27 cellular contexts compared by ENCODE assay signal in the genomic region with DNA sequence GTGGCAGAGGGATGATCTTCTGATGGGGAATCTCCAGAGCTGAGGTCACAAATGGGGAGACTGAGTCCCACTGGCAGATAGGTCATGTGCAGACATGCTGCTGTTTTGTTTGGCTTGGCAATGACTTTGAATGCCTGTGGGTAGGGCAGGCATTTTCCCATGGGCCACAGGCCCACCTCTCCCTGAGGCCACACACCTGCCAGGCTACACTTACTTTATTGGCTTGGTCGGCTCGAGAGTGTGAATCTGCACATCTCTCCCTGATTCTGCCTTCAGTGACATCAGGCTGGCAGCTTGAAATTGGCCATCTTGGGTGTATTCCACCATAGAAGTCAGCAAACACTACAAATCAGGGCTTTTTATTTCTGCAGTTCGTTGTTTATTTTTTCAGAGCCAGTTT.
"Had no signal": no experiment of that assay in that cellular context is flagged by ENCODE, and none has a peak within 500 bp of the region (broad histone marks: within the 10 kb centered on the region; RNA-seq: fewer than 3 reads in every experiment).

No MANE protein-coding gene starts in this region.

- FAIRE-seq: TTC549 had no signal

- H3K4me3 ChIP-seq: cardiac muscle cell, SK-N-MC had no signal

- H3K27ac ChIP-seq: cardiac muscle cell, SK-N-MC had no signal

- H3K27me3 ChIP-seq: cardiac muscle cell had no signal

- DNase-seq: activated B cell treated with CpG ODN at 0.5 μM for 24 hours; activated CD4-positive, alpha-beta T cell treated with anti-CD3 and anti-CD28 coated beads for 1 hour; activated CD4-positive, alpha-beta T cell treated with anti-CD3 and anti-CD28 coated beads, Interleukin-2, amount 10 ng/mL, durations not matched to agents 24 days and 14 days; activated CD4-positive, alpha-beta T cell treated with anti-CD3 and anti-CD28 coated beads, Interleukin-2, amount 50 U/mL, for 48 hours; activated CD8-positive, alpha-beta memory T cell treated with anti-CD3 and anti-CD28 coated beads, Interleukin-2, amount 10 ng/mL, durations not matched to agents 7 days and 5 days; activated effector memory CD4-positive, alpha-beta T cell treated with Interleukin-2 at 50 U/mL for 16 hours; activated naive CD4-positive, alpha-beta T cell; activated T-cell treated with anti-CD3 and anti-CD28 coated beads, Interleukin-2, amount 50 U/mL, for 24 hours; Kasumi-1; NCI-H1092; NCI-H2029; NCI-H2107; NCI-H2171 treated with DMSO at 0.1 percent for 48 hours; NCI-H226; NCI-H510A treated with DMSO at 0.1 percent for 48 hours; NCI-H69; NK-92 treated with Interleukin-12 subunit alpha and Interleukin-12 subunit beta, amount 100 ng/mL, for 24 hours; OCI-M1; RPMI8226; T-cell; T-helper 2 cell; T1000 had no signal

- ATAC-seq: activated CD8-positive, alpha-beta memory T cell treated with anti-CD3 and anti-CD28 coated beads, Interleukin-2, amount 10 ng/mL, durations not matched to agents 7 days and 5 days; Panc1; Right ventricle myocardium inferior; T-cell had no signal

- H3K36me3 ChIP-seq: cardiac muscle cell had no signal
